25 cellular contexts compared by ENCODE assay signal in the genomic region with DNA sequence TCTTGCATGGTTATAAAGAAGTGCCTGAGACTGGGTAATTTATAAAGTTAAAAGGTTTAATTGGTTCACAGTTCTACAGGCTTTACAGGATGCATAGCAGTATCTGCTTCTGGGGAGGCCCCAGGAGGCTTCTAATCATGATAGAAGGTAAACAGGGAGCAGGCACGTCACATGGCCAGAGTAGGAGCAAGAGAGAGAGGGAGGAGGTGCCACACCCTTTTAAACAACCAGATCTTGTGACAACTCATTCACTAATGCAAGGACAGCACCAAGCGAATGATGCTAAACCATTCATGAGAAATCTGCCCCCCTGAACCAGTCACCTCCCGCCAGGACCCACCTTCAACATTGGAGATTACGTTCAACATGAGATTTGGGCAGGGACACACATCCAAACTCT.
"Had no signal": no experiment of that assay in that cellular context is flagged by ENCODE, and none has a peak within 500 bp of the region (broad histone marks: within the 10 kb centered on the region; RNA-seq: fewer than 3 reads in every experiment).

No MANE protein-coding gene starts in this region.

- H3K4me3 ChIP-seq: gastroesophageal sphincter, heart left ventricle, left lung, smooth muscle cell, suprapubic skin, transverse colon, upper lobe of right lung, vagina had no signal

- H3K27me3 ChIP-seq: left lung, suprapubic skin, transverse colon, upper lobe of right lung, vagina had no signal

- H3K36me3 Mint-ChIP-seq: naive thymus-derived CD8-positive, alpha-beta T cell had no signal

- H3K9me3 ChIP-seq: left lung, suprapubic skin, transverse colon, upper lobe of right lung, vagina had no signal

- H3K4me1 Mint-ChIP-seq: naive thymus-derived CD8-positive, alpha-beta T cell; nephron progenitor cell; stimulated activated naive CD8-positive, alpha-beta T cell treated with anti-CD3 and anti-CD28 coated beads, Interleukin-15, amount 100 ng/mL, for 72 hours had no signal

- H3K4me2 ChIP-seq: smooth muscle cell had no signal

- H3K27ac Mint-ChIP-seq: effector memory CD8-positive, alpha-beta T cell; naive thymus-derived CD8-positive, alpha-beta T cell; nephron progenitor cell; stimulated activated naive CD8-positive, alpha-beta T cell treated with anti-CD3 and anti-CD28 coated beads, Interleukin-15, amount 100 ng/mL, for 72 hours had no signal

- H3K4me1 ChIP-seq: foreskin keratinocyte, gastroesophageal sphincter, heart left ventricle, left lung, suprapubic skin, transverse colon, upper lobe of right lung, vagina had no signal

- H3K4me3 Mint-ChIP-seq: effector memory CD8-positive, alpha-beta T cell; naive thymus-derived CD8-positive, alpha-beta T cell; nephron progenitor cell; stimulated activated naive CD8-positive, alpha-beta T cell treated with anti-CD3 and anti-CD28 coated beads, Interleukin-15, amount 100 ng/mL, for 72 hours had no signal

- H3K36me3 ChIP-seq: gastroesophageal sphincter, heart left ventricle, left lung, suprapubic skin, transverse colon, upper lobe of right lung, vagina had no signal

- H3K27ac ChIP-seq: foreskin keratinocyte, gastroesophageal sphincter, heart left ventricle, left lung, suprapubic skin, transverse colon, upper lobe of right lung, vagina had no signal

- DNase-seq: cortex of kidney; effector memory CD8-positive, alpha-beta T cell; foreskin keratinocyte; heart left ventricle; hippocampal formation; left cardiac atrium; left lung; mesenchymal stem cell; naive thymus-derived CD8-positive, alpha-beta T cell; nephron progenitor cell; nucleus accumbens; posterior cingulate gyrus; stimulated activated CD4-positive, alpha-beta T cell treated with anti-CD3 and anti-CD28 coated beads, Interleukin-12 subunit alpha, Interleukin-12 subunit beta, amount 100 ng/mL, for 4 hours; stimulated activated CD4-positive, alpha-beta T cell treated with anti-CD3 and anti-CD28 coated beads, Interleukin-1b, Interleukin-23, amount 100 ng/mL, for 48 hours; stimulated activated CD4-positive, alpha-beta T cell treated with anti-CD3 and anti-CD28 coated beads, Interleukin-4, amount 100 ng/mL, for 1 hour; stimulated activated CD8-positive, alpha-beta memory T cell treated with anti-CD3 and anti-CD28 coated beads, Interleukin-4, amount 100 ng/mL, for 48 hours; stimulated activated naive CD4-positive, alpha-beta T cell; stimulated activated naive CD8-positive, alpha-beta T cell treated with anti-CD3 and anti-CD28 coated beads, Interleukin-15, amount 100 ng/mL, for 72 hours; transverse colon; upper lobe of right lung had no signal

- ATAC-seq: effector memory CD8-positive, alpha-beta T cell; foreskin keratinocyte; gastroesophageal sphincter; heart left ventricle; left cardiac atrium; left lung; naive thymus-derived CD8-positive, alpha-beta T cell; sciatic nerve; stimulated activated naive CD8-positive, alpha-beta T cell treated with anti-CD3 and anti-CD28 coated beads, Interleukin-15, amount 100 ng/mL, for 72 hours; upper lobe of right lung had no signal
